In the genomic region with DNA sequence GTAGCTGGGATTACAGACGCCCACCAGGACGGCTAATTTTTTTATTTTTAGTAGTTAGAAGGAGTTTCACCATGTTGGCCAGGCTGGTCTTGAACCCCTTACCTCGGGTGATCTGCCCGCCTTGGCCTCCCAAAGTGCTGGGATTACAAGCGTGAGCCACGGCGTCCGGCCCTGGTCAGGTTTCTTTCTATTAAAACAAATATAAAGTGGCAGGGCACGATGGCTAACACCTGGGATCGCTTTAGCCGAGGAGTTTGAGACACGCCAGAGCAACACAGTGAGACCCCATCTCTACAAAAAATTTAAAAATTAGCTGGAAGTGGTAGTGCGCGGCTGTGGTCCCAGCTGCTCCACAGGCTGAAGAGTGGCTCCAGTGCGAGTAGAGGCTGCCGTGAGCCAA, we compare ENCODE assay signal across 10 cellular contexts. TPM values are rescaled to one million over a fixed set of nuclear protein-coding genes. Genes with fewer than 3 reads are reported as not detected.
A peak's percentile ranks its signal among the peaks of the same experiment; 100 is the strongest.
DNase-seq lines count a peak whose midpoint lies in the region; ATAC-seq and TF ChIP-seq lines count a peak whose summit lies in the region.
"Had no signal": no experiment of that assay in that cellular context is flagged by ENCODE, and none has a peak within 500 bp of the region (broad histone marks: within the 10 kb centered on the region; RNA-seq: fewer than 3 reads in every experiment).

No MANE protein-coding gene starts in this region.

- peak overlapping the region; percentile 87 for H4K91ac ChIP-seq in H9 (ENCODE audit: insufficient read length, low read depth, low read length)

- ATAC-seq in gastrocnemius medialis: no peak

- TF ChIP-seq POLR2A in gastrocnemius medialis (IDR thresholded peaks at IDR 0.05): no peak

- peaks cover 11% of the 10 kb centered on the region for H3K79me1 ChIP-seq in H9 (ENCODE audit: insufficient read depth, low read depth, low read length, poor library complexity, severe bottlenecking)

- H3K4me3 ChIP-seq in right atrium auricular region (no peak overlapping the region), gastrocnemius medialis (peak overlapping the region in 2 of 4 donors; percentile 83 to 90)

- peaks cover 6% of the 10 kb centered on the region for H3K4me1 ChIP-seq in H9 (ENCODE audit: insufficient read depth, low read length)
- H3K4me1 ChIP-seq in right atrium auricular region: peaks cover 0 to 49% of the 10 kb centered on the region in 2 donors
- peaks cover 21 to 30% of the 10 kb centered on the region in 2 donors for H3K4me1 ChIP-seq in gastrocnemius medialis

- no peak overlapping the region for H4K8ac ChIP-seq in H9 (replicated peaks; ENCODE audit: insufficient read length, low read depth, low read length)

- in situ Hi-C loops in gastrocnemius medialis (cut with MboI; ENCODE audit: low sequenced_read_pairs in 4 of 4) (loop anchor here in 2 of 4 donors (10.0 kb wide), 1 partner anchor 58 kb away; a partner anchor contains a TSS), G401 (cut with HindIII; ENCODE audit: low sequenced_read_pairs) (no loop called here)

- H3K14ac ChIP-seq in H9 (ENCODE audit: insufficient read depth, low read length): peak overlapping the region; percentile 74; the same call in 1 of the 2 replicates

- no peak overlapping the region for H2BK15ac ChIP-seq in H9 (ENCODE audit: low read depth, low read length)

- H3T11ph ChIP-seq in H9 (ENCODE audit: low read length): no peak overlapping the region

- H4K20me1 ChIP-seq in H9 (ENCODE audit: control insufficient read depth, insufficient read depth, insufficient read length): no peaks in the 10 kb centered on the region

- peaks cover 10% of the 10 kb centered on the region for H3K23me2 ChIP-seq in H9 (ENCODE audit: insufficient read length, low read depth, low read length, poor library complexity, severe bottlenecking)

- H3K27ac Mint-ChIP-seq in H9: 0 out of 7 replicates have a peak overlapping the region, but pooled peaks of 1 of the 3 experiments have one; percentile 15

- no peak overlapping the region for H3K4me2 ChIP-seq in H9 (ENCODE audit: insufficient read depth, insufficient read length, low read length)

- peaks cover 16 to 35% of the 10 kb centered on the region in 2 experiments for H3K4me1 Mint-ChIP-seq in H9

- no peak overlapping the region for H2BK20ac ChIP-seq in H9 (ENCODE audit: low read depth, low read length, poor library complexity, severe bottlenecking)

- H3K9me3 ChIP-seq in H9 (ENCODE audit: control insufficient read depth, low read depth, low read length) (no peaks in the 10 kb centered on the region), right atrium auricular region (no peaks in the 10 kb centered on the region), gastrocnemius medialis (no peaks in the 10 kb centered on the region)

- H2BK120ac ChIP-seq in H9 (ENCODE audit: low read depth, low read length, poor library complexity, severe bottlenecking): peak overlapping the region; percentile 89

- H3K36me3 ChIP-seq in right atrium auricular region (no peaks in the 10 kb centered on the region), gastrocnemius medialis (peaks cover 0 to 13% of the 10 kb centered on the region in 2 donors)

- no peak overlapping the region for H3K23ac ChIP-seq in H9 (ENCODE audit: insufficient read length, low read depth, low read length)

- no peaks in the 10 kb centered on the region for H3K27me3 ChIP-seq in H9 (ENCODE audit: insufficient read depth, low read length)
- no peaks in the 10 kb centered on the region for H3K27me3 ChIP-seq in right atrium auricular region
- no peaks in the 10 kb centered on the region for H3K27me3 ChIP-seq in gastrocnemius medialis

- H2AK5ac ChIP-seq in H9 (ENCODE audit: insufficient read length, low read length): no peak overlapping the region

- no peaks in the 10 kb centered on the region for H3K9me3 Mint-ChIP-seq in H9
- H3K9me3 Mint-ChIP-seq: GM23338 had no signal

- TF ChIP-seq CTCF in H9 (conservative IDR thresholded peaks at IDR 0.05): no peak
- TF ChIP-seq CTCF in VCaP (conservative IDR thresholded peaks at IDR 0.05): no peak
- TF ChIP-seq CTCF in right atrium auricular region (IDR thresholded peaks at IDR 0.05): no peak
- TF ChIP-seq CTCF in gastrocnemius medialis (IDR thresholded peaks at IDR 0.05 in 4 of 5, conservative IDR thresholded peaks at IDR 0.05 in 1 of 5): no peak

- DNase-seq in H9 (no peak), right atrium auricular region (ENCODE audit: low spot score) (no peak), gastrocnemius medialis (no peak), epidermal melanocyte (ENCODE audit: insufficient read length, low spot score) (no peak), germinal center (ENCODE audit: low spot score) (no peak), G401 (ENCODE audit: low spot score) (no peak)
- DNase-seq in activated CD4-positive, CD25-positive, alpha-beta regulatory T cell treated with anti-CD3 and anti-CD28 coated beads, Interleukin-2, amount 50 U/mL, for 72 hours: no peak
- DNase-seq: activated CD8-positive, alpha-beta memory T cell treated with anti-CD3 and anti-CD28 coated beads for 24 hours had no signal

- intact Hi-C loops in gastrocnemius medialis (cut with DNase I; ENCODE audit: low total_unique reads): loop anchor here (1.0 to 10.0 kb wide), 3 partner anchors 34 to 822 kb away; a partner anchor contains a TSS

- no peak overlapping the region for H2BK5ac ChIP-seq in H9 (ENCODE audit: insufficient read length, low read length)

- H3K18ac ChIP-seq in H9 (ENCODE audit: insufficient read length, low read depth, low read length): peak overlapping the region; percentile 95

- no peak overlapping the region for H2AFZ ChIP-seq in H9 (ENCODE audit: low read length)
- H2AFZ ChIP-seq: GM23338 had no signal

- peak overlapping the region in 1 of 2 experiments; percentile 40; a peak in 2 of 5 replicates for H3K4me3 Mint-ChIP-seq in H9

- H3K27me3 Mint-ChIP-seq in H9 (ENCODE audit: low read depth): no peaks in the 10 kb centered on the region

- no peak overlapping the region for H3K9ac ChIP-seq in H9 (ENCODE audit: extremely low read depth, insufficient read length, low read length)

- peaks cover 5% of the 10 kb centered on the region; the same call in 1 of the 2 replicates for H3K79me2 ChIP-seq in H9 (ENCODE audit: insufficient read depth, low read length)

- no peak overlapping the region for H2BK12ac ChIP-seq in H9 (ENCODE audit: insufficient read length, low read depth, low read length)

- H3K27ac ChIP-seq in H9 (ENCODE audit: insufficient read length, low read depth, low read length): no peak overlapping the region
- H3K27ac ChIP-seq in VCaP: peak overlapping the region; percentile 86
- peak overlapping the region; percentile 90 to 94 for H3K27ac ChIP-seq in right atrium auricular region
- H3K27ac ChIP-seq in gastrocnemius medialis: peak overlapping the region; percentile 94 to 99 (median 97)

- H3K36me3 Mint-ChIP-seq in H9 (ENCODE audit: insufficient read depth in 1 of 3, low read depth in 3 of 3): peaks cover 6 to 17% (median 10%) of the 10 kb centered on the region in 3 experiments

- no CpG with 5 or more reads among the region's 16 CpGs for WGBS in H9 (ENCODE audit: extremely low coverage, insufficient read length, low lambda C conversion rate)

- H3K4ac ChIP-seq in H9 (ENCODE audit: low read depth, low read length): no peak overlapping the region; the same call in 1 of the 2 replicates

- H4K5ac ChIP-seq in H9 (ENCODE audit: insufficient read length, low read depth, low read length): no peak overlapping the region

- no peak overlapping the region for H3K56ac ChIP-seq in H9 (ENCODE audit: insufficient read length, low read depth, low read length)

RNA-seq across cellular contexts. Expression of a gene that starts 1.5 kb away (rescaled TPM):
- total RNA-seq in H9 (2021) (76.7 and 77.5 TPM in 2 replicates), right atrium auricular region (10 to 100 TPM; 31.1 to 54.0 TPM), gastrocnemius medialis (100 to 1,000 TPM in 1 of 4 donors, 10 to 100 TPM in 3; 46.6 to 105 (median 78.7) TPM)
- total RNA-seq in G401 (2014; rRNA removed; shearing (Covaris generic)): 30.2 and 44.7 TPM in 2 replicates

RNA-seq across cellular contexts. Expression of a gene that starts 3.5 kb away (rescaled TPM):
- 25.1 and 29.7 TPM in 2 replicates for total RNA-seq in H9 (2021)
- 10 to 100 TPM; 18.5 to 22.5 TPM for total RNA-seq in right atrium auricular region
- 10 to 100 TPM; 14.2 to 35.5 (median 26.0) TPM for total RNA-seq in gastrocnemius medialis
- total RNA-seq in G401 (2014; rRNA removed; shearing (Covaris generic)): 33.9 and 38.6 TPM in 2 replicates

RNA-seq across cellular contexts. Expression of a gene that starts 34.3 kb away (rescaled TPM):
- total RNA-seq in H9 (2021) (309 and 317 TPM in 2 replicates), right atrium auricular region (10 to 100 TPM; 64.6 to 81.0 TPM), gastrocnemius medialis (10 to 100 TPM; 77.6 to 88.2 (median 87.0) TPM)
- 147 and 166 TPM in 2 replicates for total RNA-seq in G401 (2014; rRNA removed; shearing (Covaris generic))

RNA-seq across cellular contexts. Expression of a gene that starts 49.8 kb away (rescaled TPM):
- total RNA-seq in H9 (2021) (108 and 109 TPM in 2 replicates), right atrium auricular region (10 to 100 TPM; 72.5 to 97.3 TPM), gastrocnemius medialis (100 to 1,000 TPM in 3 of 4 donors, 10 to 100 TPM in 1; 94.2 to 142 (median 131) TPM)
- total RNA-seq in G401 (2014; rRNA removed; shearing (Covaris generic)): 152 and 155 TPM in 2 replicates

RNA-seq across cellular contexts. Expression of a gene that starts 50.8 kb away (rescaled TPM):
- 144 and 157 TPM in 2 replicates for total RNA-seq in H9 (2021)
- total RNA-seq in right atrium auricular region: 10 to 100 TPM; 29.2 to 32.5 TPM
- 10 to 100 TPM; 14.9 to 43.4 (median 21.1) TPM for total RNA-seq in gastrocnemius medialis
- total RNA-seq in G401 (2014; rRNA removed; shearing (Covaris generic)): 90.2 and 111 TPM in 2 replicates
